ENCODE assay signal across 10 cellular contexts in the genomic region with DNA sequence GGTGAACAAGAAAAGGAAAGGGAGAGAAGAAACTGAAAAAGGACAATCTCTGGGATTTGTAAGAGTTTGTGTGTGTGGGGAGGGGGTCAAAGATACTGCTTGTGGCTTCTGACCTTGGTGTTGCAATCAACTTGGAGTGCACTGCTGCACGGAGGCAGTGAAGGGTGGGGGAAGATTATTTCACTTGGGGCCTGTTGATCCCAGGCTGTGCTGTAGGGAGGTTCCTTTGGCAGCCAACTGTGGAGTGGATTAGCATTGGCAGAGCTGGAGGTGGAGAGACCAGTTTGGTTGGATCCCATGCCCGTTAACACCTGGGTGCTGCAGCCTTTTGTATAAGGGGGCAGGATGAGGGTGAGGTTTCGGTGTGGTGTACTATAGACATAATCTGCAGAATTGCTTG. TPM values are rescaled to one million over a fixed set of nuclear protein-coding genes. Genes with fewer than 3 reads are reported as not detected.
DNase-seq lines count a peak whose midpoint lies in the region; ATAC-seq, FAIRE-seq and TF ChIP-seq lines count a peak whose summit lies in the region.
"Had no signal": no experiment of that assay in that cellular context is flagged by ENCODE, and none has a peak within 500 bp of the region (broad histone marks: within the 10 kb centered on the region; RNA-seq: fewer than 3 reads in every experiment).

No MANE protein-coding gene starts in this region.

- no peak overlapping the region for H3K27ac ChIP-seq in OCI-LY7 (ENCODE audit: low read depth, low read length, poor library complexity, severe bottlenecking)
- no peak overlapping the region for H3K27ac ChIP-seq in gastroesophageal sphincter
- H3K27ac ChIP-seq in small intestine (ENCODE audit: low read depth in 1 of 2, low read length in 1 of 2), result no peak overlapping the region
- H3K27ac ChIP-seq: thoracic aorta had no signal

- no peak for TF ChIP-seq EP300 in gastroesophageal sphincter (IDR thresholded peaks at IDR 0.05)

- no peak overlapping the region for H3K4me3 ChIP-seq in OCI-LY7 (ENCODE audit: low read depth, low read length, poor library complexity, severe bottlenecking)
- H3K4me3 ChIP-seq in gastroesophageal sphincter, result no peak overlapping the region
- no peak overlapping the region for H3K4me3 ChIP-seq in small intestine (ENCODE audit: low read depth in 1 of 2, low read length in 2 of 2)
- H3K4me3 ChIP-seq: thoracic aorta had no signal

- TF ChIP-seq CTCF in OCI-LY7 (conservative IDR thresholded peaks at IDR 0.05; ENCODE audit: low read length) (no peak), gastroesophageal sphincter (IDR thresholded peaks at IDR 0.05) (no peak)

- no peaks in the 10 kb centered on the region for H3K27me3 ChIP-seq in gastroesophageal sphincter
- H3K27me3 ChIP-seq in small intestine (ENCODE audit: control insufficient read depth in 2 of 2, insufficient read depth in 2 of 2, low read length in 2 of 2), result no peaks in the 10 kb centered on the region

- no peak overlapping the region for H2AFZ ChIP-seq in OCI-LY7 (ENCODE audit: low read length)

- peak; percentile 36 for ATAC-seq in gastroesophageal sphincter
- no peak for ATAC-seq in natural killer cell treated with Interleukin-12 subunit alpha and Interleukin-12 subunit beta and Interleukin-15 and Interleukin-18, amount 100 ng/mL, for 72 hours

- peaks cover 33 to 43% of the 10 kb centered on the region in 2 donors for H3K4me1 Mint-ChIP-seq in natural killer cell treated with Interleukin-12 subunit alpha and Interleukin-12 subunit beta and Interleukin-15 and Interleukin-18, amount 100 ng/mL, for 72 hours (ENCODE audit: low read depth in 2 of 2)
- peaks cover 67% of the 10 kb centered on the region for H3K4me1 Mint-ChIP-seq in activated T-cell treated with anti-CD3 and anti-CD28 coated beads, Interleukin-2, amount 50 U/mL, for 24 hours (ENCODE audit: low read depth)

- H3K36me3 Mint-ChIP-seq in natural killer cell treated with Interleukin-12 subunit alpha and Interleukin-12 subunit beta and Interleukin-15 and Interleukin-18, amount 100 ng/mL, for 72 hours, result no peaks in the 10 kb centered on the region
- H3K36me3 Mint-ChIP-seq in activated T-cell treated with anti-CD3 and anti-CD28 coated beads, Interleukin-2, amount 50 U/mL, for 24 hours (ENCODE audit: low read depth), result no peaks in the 10 kb centered on the region

- DNase-seq in HuH-7.5 (ENCODE audit: low spot score), result peak; percentile 18
- no peak for DNase-seq in OCI-LY7 (ENCODE audit: low spot score)
- DNase-seq in small intestine, result peak; percentile 56
- DNase-seq in natural killer cell treated with Interleukin-12 subunit alpha and Interleukin-12 subunit beta and Interleukin-15 and Interleukin-18, amount 100 ng/mL, for 72 hours (ENCODE audit: low spot score), result no peak
- no peak for DNase-seq in NCI-H2107 (lab: John Stamatoyannopoulos, UW)
- no peak for DNase-seq in activated T-cell treated with anti-CD3 and anti-CD28 coated beads, Interleukin-2, amount 50 U/mL, for 24 hours
- DNase-seq: foreskin melanocyte had no signal

- no peak overlapping the region for H3K27ac Mint-ChIP-seq in natural killer cell treated with Interleukin-12 subunit alpha and Interleukin-12 subunit beta and Interleukin-15 and Interleukin-18, amount 100 ng/mL, for 72 hours
- no peak overlapping the region for H3K27ac Mint-ChIP-seq in activated T-cell treated with anti-CD3 and anti-CD28 coated beads, Interleukin-2, amount 50 U/mL, for 24 hours

- H3K9me2 ChIP-seq in OCI-LY7 (ENCODE audit: insufficient read depth, low read length), result no peaks in the 10 kb centered on the region

- BruUV-seq in OCI-LY7 (replicated peaks; lab: Mats Ljungman, UMichigan), result no TSS peak

- H3K36me3 ChIP-seq in OCI-LY7 (ENCODE audit: insufficient read depth, low read length), result peaks cover 13% of the 10 kb centered on the region
- no peaks in the 10 kb centered on the region for H3K36me3 ChIP-seq in gastroesophageal sphincter
- H3K36me3 ChIP-seq in small intestine (ENCODE audit: control insufficient read depth in 2 of 2, insufficient read depth in 2 of 2, low read length in 2 of 2), result no peaks in the 10 kb centered on the region
- H3K36me3 ChIP-seq: thoracic aorta had no signal

- no peak for FAIRE-seq in small intestine (lab: Jason Lieb, UNC)
- FAIRE-seq: GM18507 had no signal

- CTCF ChIA-PET in OCI-LY7 (lab: Charles Lee; ENCODE audit: unreplicated experiment), result no interaction called here

- TF ChIP-seq POLR2A in gastroesophageal sphincter (IDR thresholded peaks at IDR 0.05), result no peak

- H3K4me3 Mint-ChIP-seq in natural killer cell treated with Interleukin-12 subunit alpha and Interleukin-12 subunit beta and Interleukin-15 and Interleukin-18, amount 100 ng/mL, for 72 hours, result no peak overlapping the region
- H3K4me3 Mint-ChIP-seq in activated T-cell treated with anti-CD3 and anti-CD28 coated beads, Interleukin-2, amount 50 U/mL, for 24 hours, result no peak overlapping the region

- no peaks in the 10 kb centered on the region for H3K27me3 Mint-ChIP-seq in natural killer cell treated with Interleukin-12 subunit alpha and Interleukin-12 subunit beta and Interleukin-15 and Interleukin-18, amount 100 ng/mL, for 72 hours
- no peaks in the 10 kb centered on the region for H3K27me3 Mint-ChIP-seq in activated T-cell treated with anti-CD3 and anti-CD28 coated beads, Interleukin-2, amount 50 U/mL, for 24 hours

- WGBS in gastroesophageal sphincter (ENCODE audit: low coverage in 1 of 2), 2 donors, result 63 to 71% methylated on average over 3 of the region's 3 CpGs
- 15 to 52% (median 23%) methylated on average over 3 of the region's 3 CpGs for WGBS in small intestine, 3 donors

- POLR2A ChIA-PET in OCI-LY7 (lab: Charles Lee), result interaction anchor here (1.9 to 2.0 kb wide), 2 partner anchors 10 to 12 kb away, joined by 7 to 9 read pairs; no protein-coding TSS in a partner anchor

- H4K20me1 ChIP-seq in OCI-LY7 (ENCODE audit: insufficient read depth, low read length), result peaks cover under 1% of the 10 kb centered on the region; the same call in 1 of the 2 replicates

- peaks cover 76% of the 10 kb centered on the region for H3K4me1 ChIP-seq in OCI-LY7 (ENCODE audit: insufficient read depth, low read length, poor library complexity, severe bottlenecking)
- H3K4me1 ChIP-seq in gastroesophageal sphincter, result peaks cover 0 to 27% (median 12%) of the 10 kb centered on the region in 3 donors
- peaks cover 0 to 8% of the 10 kb centered on the region in 2 donors for H3K4me1 ChIP-seq in small intestine (ENCODE audit: control insufficient read depth in 2 of 2, insufficient read depth in 1 of 2, low read depth in 1 of 2, low read length in 1 of 2)

- no peaks in the 10 kb centered on the region for H3K9me3 Mint-ChIP-seq in natural killer cell treated with Interleukin-12 subunit alpha and Interleukin-12 subunit beta and Interleukin-15 and Interleukin-18, amount 100 ng/mL, for 72 hours
- H3K9me3 Mint-ChIP-seq in activated T-cell treated with anti-CD3 and anti-CD28 coated beads, Interleukin-2, amount 50 U/mL, for 24 hours, result no peaks in the 10 kb centered on the region

- H3K79me2 ChIP-seq in OCI-LY7 (ENCODE audit: insufficient read depth, low read depth, low read length), result peaks cover 80% of the 10 kb centered on the region; the same call in 1 of the 2 replicates

- peak overlapping the region; percentile 31 for H3K4me2 ChIP-seq in OCI-LY7 (ENCODE audit: low read length)

- H3K9me3 ChIP-seq in OCI-LY7 (ENCODE audit: low read length) (no peaks in the 10 kb centered on the region), gastroesophageal sphincter (no peaks in the 10 kb centered on the region), small intestine (ENCODE audit: control insufficient read depth, low read depth) (no peaks in the 10 kb centered on the region)
- H3K9me3 ChIP-seq: thoracic aorta had no signal

- intact Hi-C loops in OCI-LY7 (cut with micrococcal nuclease; ENCODE audit: unreplicated experiment), result no loop called here

RNA-seq across cellular contexts. Expression of a gene that starts 38.2 kb away (rescaled TPM):
- total RNA-seq in OCI-LY7 (2014; rRNA removed; shearing (Covaris generic)), result 28.7 and 29.9 TPM in 2 replicates
- total RNA-seq in OCI-LY7 (2022) (69.7 and 81.4 TPM in 2 replicates), gastroesophageal sphincter (10 to 100 TPM; 59.7 to 78.1 (median 65.9) TPM)
- polyA plus RNA-seq in small intestine, result 10 to 100 TPM in 1 of 3 donors, 1 to 10 TPM in 2; 5.4 to 11.4 (median 9.4) TPM
- total RNA-seq in natural killer cell treated with Interleukin-12 subunit alpha and Interleukin-12 subunit beta and Interleukin-15 and Interleukin-18, amount 100 ng/mL, for 72 hours, result 10 to 100 TPM; 43.2 to 56.2 TPM

Comparison
In these comparisons a context has a peak if more than half of its experiments do, and no peak if none do; other contexts are left out.
1. DNase-seq: peak in HuH-7.5 (single experiment) and small intestine (single experiment); none in OCI-LY7 (single experiment), natural killer cell treated with Interleukin-12 subunit alpha and Interleukin-12 subunit beta and Interleukin-15 and Interleukin-18, amount 100 ng/mL, for 72 hours (single experiment), NCI-H2107 (single experiment) and activated T-cell treated with anti-CD3 and anti-CD28 coated beads, Interleukin-2, amount 50 U/mL, for 24 hours (single experiment).